In genomic region chr4:169151671-169152070, GRCh38 we compare ENCODE assay signal across 1 cellular context.
TF ChIP-seq lines count a peak whose summit lies in the region.

No MANE protein-coding gene starts in this region.

TF ChIP-seq in SK-N-SH, 30 proteins besides CTCF, POLR2A, EP300 and RAD21:
- no peak for TF ChIP-seq REST (IDR thresholded peaks at IDR 0.05; ENCODE audit: low read depth, low read length)
- TF ChIP-seq JUND (IDR thresholded peaks at IDR 0.05), result peak; percentile 27; the same call in 1 of the 2 replicates
- no peak for TF ChIP-seq ZBTB33 (IDR thresholded peaks at IDR 0.05; ENCODE audit: borderline replicate concordance, low read depth)
- TF ChIP-seq FOSL2 (IDR thresholded peaks at IDR 0.05; ENCODE audit: borderline replicate concordance, low read depth), result peak; percentile 46; the same call in 1 of the 2 replicates
- TF ChIP-seq PBX3 (IDR thresholded peaks at IDR 0.05), result peak; percentile 35; the same call in 1 of the 2 replicates
- TF ChIP-seq SMC3 (IDR thresholded peaks at IDR 0.05; ENCODE audit: low read depth, low read length), result no peak
- TF ChIP-seq USF1 (IDR thresholded peaks at IDR 0.05; ENCODE audit: borderline replicate concordance, low read depth), result no peak
- 0 out of 2 replicates have a peak, but pooled peaks have one; percentile 25 for TF ChIP-seq NFIC (IDR thresholded peaks at IDR 0.05; ENCODE audit: borderline replicate concordance)
- TF ChIP-seq USF2 (IDR thresholded peaks at IDR 0.05; ENCODE audit: borderline replicate concordance, low read depth, low read length), result no peak
- no peak for TF ChIP-seq GABPA (IDR thresholded peaks at IDR 0.05; ENCODE audit: low read depth)
- no peak for TF ChIP-seq TAF1 (IDR thresholded peaks at IDR 0.05; ENCODE audit: borderline replicate concordance, low read depth, low read length)
- TF ChIP-seq MAX (IDR thresholded peaks at IDR 0.05; ENCODE audit: low read depth), result no peak
